ENCODE assay signal across 21 cellular contexts in the genomic region with DNA sequence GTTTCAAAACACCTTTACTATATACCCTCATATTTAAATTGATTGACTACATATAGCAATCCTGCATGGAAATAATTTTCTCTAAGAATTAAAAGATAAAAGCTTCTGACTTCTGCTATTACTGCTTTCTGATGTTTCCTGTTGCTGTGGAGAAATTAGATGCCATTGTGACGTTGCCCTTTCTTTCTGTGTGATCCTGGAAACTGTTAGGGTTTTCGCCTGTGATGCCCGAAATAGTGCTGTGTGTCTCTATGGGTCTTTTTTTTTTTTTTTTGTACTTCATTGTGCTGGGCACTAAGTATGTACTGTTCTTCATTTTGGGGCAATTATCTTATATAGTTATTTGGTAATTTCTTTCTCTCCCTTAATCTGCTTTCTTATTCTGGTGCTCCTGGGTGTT.
DNase-seq lines count a peak whose midpoint lies in the region; ATAC-seq and TF ChIP-seq lines count a peak whose summit lies in the region.
"Had no signal": no experiment of that assay in that cellular context is flagged by ENCODE, and none has a peak within 500 bp of the region (broad histone marks: within the 10 kb centered on the region; RNA-seq: fewer than 3 reads in every experiment).

No MANE protein-coding gene starts in this region.

- H3K27me3 ChIP-seq in CD4-positive, alpha-beta T cell (ENCODE audit: control insufficient read depth, insufficient read depth, low read length): no peaks in the 10 kb centered on the region
- no peaks in the 10 kb centered on the region for H3K27me3 ChIP-seq in Panc1 (ENCODE audit: control insufficient read depth, insufficient read depth, low read length)
- no peaks in the 10 kb centered on the region for H3K27me3 ChIP-seq in right cardiac atrium (ENCODE audit: control insufficient read depth, insufficient read depth)

- H3K4me3 Mint-ChIP-seq in CD4-positive, alpha-beta T cell: no peak overlapping the region
- no peak overlapping the region for H3K4me3 Mint-ChIP-seq in central memory CD8-positive, alpha-beta T cell
- H3K4me3 Mint-ChIP-seq in naive B cell: peak overlapping the region in 5 of 8 donors; percentile 28 to 43 (median 35)
- H3K4me3 Mint-ChIP-seq: H9 had no signal

- POLR2A ChIA-PET in CD4-positive, alpha-beta T cell (lab: Charles Lee): no interaction called here
- POLR2A ChIA-PET in Panc1 (lab: Charles Lee): no interaction called here

- no peak overlapping the region for H3K27ac Mint-ChIP-seq in CD4-positive, alpha-beta T cell
- H3K27ac Mint-ChIP-seq in central memory CD8-positive, alpha-beta T cell (ENCODE audit: low read depth): peak overlapping the region; percentile 39
- H3K27ac Mint-ChIP-seq in naive B cell: peak overlapping the region in 5 of 6 donors; percentile 23 to 72 (median 49)

- in situ Hi-C loops in Panc1 (cut with HindIII; ENCODE audit: low pct_unique_long_range_greater_than_20kb, low sequenced_read_pairs): no loop called here

- ATAC-seq in CD4-positive, alpha-beta T cell (ENCODE audit: poor library complexity): peak; percentile 32
- no peak for ATAC-seq in Panc1
- no peak for ATAC-seq in central memory CD8-positive, alpha-beta T cell (replicated peaks; ENCODE audit: extremely low read depth, poor library complexity, severe bottlenecking)
- ATAC-seq in naive B cell (ENCODE audit: low read depth in 2 of 2): peak; percentile 43 to 53
- no peak for ATAC-seq in GM18505 (IDR thresholded peaks at IDR 0.05; ENCODE audit: unreplicated experiment)
- ATAC-seq in right cardiac atrium: no peak
- ATAC-seq: A549, SK-N-SH treated with all-trans-retinoic acid at 6 μM for 48 hours had no signal

- no peak overlapping the region for H3K27ac ChIP-seq in CD4-positive, alpha-beta T cell (ENCODE audit: low read depth, low read length)
- H3K27ac ChIP-seq in Panc1 (ENCODE audit: low read length) (no peak overlapping the region), right cardiac atrium (ENCODE audit: low read length) (no peak overlapping the region)
- H3K27ac ChIP-seq: A549, C4-2B, HL-60 had no signal

- BruUV-seq in Panc1 (replicated peaks; lab: Mats Ljungman, UMichigan): TSS peak; percentile 4

- H3K36me3 Mint-ChIP-seq in CD4-positive, alpha-beta T cell (ENCODE audit: low read depth): no peaks in the 10 kb centered on the region
- H3K36me3 Mint-ChIP-seq in central memory CD8-positive, alpha-beta T cell (ENCODE audit: insufficient read depth): peaks cover 2% of the 10 kb centered on the region
- H3K36me3 Mint-ChIP-seq in naive B cell: peaks cover 0 to under 1% of the 10 kb centered on the region in 2 donors

- H3K9me3 ChIP-seq in CD4-positive, alpha-beta T cell (ENCODE audit: control insufficient read depth, low read length): no peaks in the 10 kb centered on the region
- H3K9me3 ChIP-seq in Panc1 (ENCODE audit: control insufficient read depth, insufficient read depth, low read depth, low read length) (no peaks in the 10 kb centered on the region), right cardiac atrium (ENCODE audit: control insufficient read depth, low read length) (no peaks in the 10 kb centered on the region)
- H3K9me3 ChIP-seq: A549 had no signal

- TF ChIP-seq POLR2A in GM18505 (IDR thresholded peaks at IDR 0.05; ENCODE audit: borderline replicate concordance, extremely low read depth, insufficient read depth, insufficient read length): no peak

- no peaks in the 10 kb centered on the region for H3K9me3 Mint-ChIP-seq in CD4-positive, alpha-beta T cell
- no peaks in the 10 kb centered on the region for H3K9me3 Mint-ChIP-seq in central memory CD8-positive, alpha-beta T cell
- no peaks in the 10 kb centered on the region for H3K9me3 Mint-ChIP-seq in naive B cell
- H3K9me3 Mint-ChIP-seq: H9 had no signal

- H3K4me3 ChIP-seq in Panc1 (ENCODE audit: low read depth in 2 of 2, low read length in 2 of 2) (no peak overlapping the region), right cardiac atrium (ENCODE audit: low read length) (no peak overlapping the region)
- H3K4me3 ChIP-seq: A549 had no signal

- intact Hi-C loops in CD4-positive, alpha-beta T cell (cut with DNase I, micrococcal nuclease): no loop called here
- intact Hi-C loops in Panc1 (cut with micrococcal nuclease; ENCODE audit: unreplicated experiment): no loop called here
- intact Hi-C loops in right cardiac atrium (cut with DNase I): no loop called here

- H3K4me1 Mint-ChIP-seq in CD4-positive, alpha-beta T cell (ENCODE audit: low read depth): peaks cover 94% of the 10 kb centered on the region
- H3K4me1 Mint-ChIP-seq in central memory CD8-positive, alpha-beta T cell: peaks cover 81% of the 10 kb centered on the region
- peaks cover 72 to 99% (median 94%) of the 10 kb centered on the region in 3 donors for H3K4me1 Mint-ChIP-seq in naive B cell

- H3K27me3 Mint-ChIP-seq in CD4-positive, alpha-beta T cell: no peaks in the 10 kb centered on the region
- H3K27me3 Mint-ChIP-seq in central memory CD8-positive, alpha-beta T cell: no peaks in the 10 kb centered on the region
- H3K27me3 Mint-ChIP-seq in naive B cell: no peaks in the 10 kb centered on the region

- 56% methylated on average over 3 of the region's 3 CpGs for WGBS in right cardiac atrium

- no peaks in the 10 kb centered on the region for H3K36me3 ChIP-seq in Panc1 (ENCODE audit: control insufficient read depth, insufficient read depth, low read length)

- no peak for TF ChIP-seq CTCF in CD4-positive, alpha-beta T cell (IDR thresholded peaks at IDR 0.05)
- no peak for TF ChIP-seq CTCF in Panc1 (IDR thresholded peaks at IDR 0.05)

- CTCF ChIA-PET in CD4-positive, alpha-beta T cell (lab: Charles Lee): no interaction called here
- CTCF ChIA-PET in Panc1 (lab: Charles Lee): no interaction called here

- peaks cover 39% of the 10 kb centered on the region for H3K4me1 ChIP-seq in Panc1 (ENCODE audit: control insufficient read depth, insufficient read depth, low read length)
- peaks cover 14% of the 10 kb centered on the region for H3K4me1 ChIP-seq in right cardiac atrium (ENCODE audit: control insufficient read depth, insufficient read depth, low read length)

- DNase-seq in CD4-positive, alpha-beta T cell: no peak
- DNase-seq in Panc1 (ENCODE audit: low read depth, low spot score): no peak
- no peak for DNase-seq in central memory CD8-positive, alpha-beta T cell (ENCODE audit: low spot score in 2 of 2)
- no peak for DNase-seq in naive B cell
- DNase-seq in anterior cingulate cortex (lab: John Stamatoyannopoulos, UW): no peak
- no peak for DNase-seq in LoVo (ENCODE audit: low spot score)
- no peak for DNase-seq in right cardiac atrium
- DNase-seq: DND-41; H9; IMR-90; MM.1S; NCI-H1092; NCI-H2081 treated with DMSO at 0.1 percent for 48 hours; NCI-H748 treated with DMSO at 0.1 percent for 48 hours; NK-92 treated with Interleukin-12 subunit alpha and Interleukin-12 subunit beta, amount 100 ng/mL, for 24 hours; SHP77 treated with DMSO at 0.1 percent for 48 hours had no signal

Comparison
In these comparisons a context has a peak if more than half of its experiments do, and no peak if none do; other contexts are left out.
1. ATAC-seq: peak in CD4-positive, alpha-beta T cell (single experiment) and naive B cell (2 of 2); none in Panc1 (single experiment), central memory CD8-positive, alpha-beta T cell (single experiment), GM18505 (single experiment) and right cardiac atrium (0 of 2).
2. H3K4me3 Mint-ChIP-seq: peak in naive B cell (5 of 8); none in CD4-positive, alpha-beta T cell (single experiment) and central memory CD8-positive, alpha-beta T cell (single experiment).